Comparison of ENCODE assay signal across 25 cellular contexts in genomic region chr7:122719010-122719578, GRCh38. TPM values are rescaled to one million over a fixed set of nuclear protein-coding genes. Genes with fewer than 3 reads are reported as not detected.
"Had no signal": no experiment of that assay in that cellular context is flagged by ENCODE, and none has a peak within 500 bp of the region (broad histone marks: within the 10 kb centered on the region; RNA-seq: fewer than 3 reads in every experiment).

No MANE protein-coding gene starts in this region.

- FAIRE-seq: kidney had no signal

- H3K4me1 ChIP-seq: esophagus squamous epithelium, parathyroid adenoma, prostate gland, spleen, tibial artery, upper lobe of left lung had no signal

- H3K36me3 ChIP-seq: esophagus squamous epithelium, prostate gland, spleen, tibial artery, upper lobe of left lung, uterus had no signal

- H3K4me3 Mint-ChIP-seq: naive B cell; nephron; stimulated activated memory B cell treated with anti-CD40 and anti-IgM and Interleukin-4, amounts not matched to agents 10 μg/mL and 1 μg/mL and 100 μg/mL, for 72 hours; stimulated activated naive CD8-positive, alpha-beta T cell treated with anti-CD3 and anti-CD28 coated beads, Interleukin-15, Interleukin-2, amounts not matched to agents 100 ng/mL and 50 ng/mL, for 24 hours had no signal

- H3K27ac ChIP-seq: esophagus squamous epithelium, parathyroid adenoma, prostate gland, spleen, tibial artery, upper lobe of left lung, uterus had no signal

- DNase-seq: effector memory CD4-positive, alpha-beta T cell; esophagus squamous epithelium; foreskin fibroblast; kidney; left cardiac atrium; left ventricle myocardium superior; mesenchymal stem cell; midbrain; naive B cell; retina; spleen; stimulated activated CD4-positive, alpha-beta T cell treated with anti-CD3 and anti-CD28 coated beads, Interleukin-15, amount 100 ng/mL, for 24 hours; stimulated activated CD4-positive, alpha-beta T cell treated with anti-CD3 and anti-CD28 coated beads, Interleukin-1b, Interleukin-23, amount 100 ng/mL, for 48 hours; stimulated activated CD4-positive, alpha-beta T cell treated with anti-CD3 and anti-CD28 coated beads, Interleukin-4, amount 100 ng/mL, for 24 hours; tibial artery; upper lobe of left lung; uterus had no signal

- H3K36me3 Mint-ChIP-seq: naive B cell; stimulated activated memory B cell treated with anti-CD40 and anti-IgM and Interleukin-4, amounts not matched to agents 10 μg/mL and 1 μg/mL and 100 μg/mL, for 72 hours had no signal

- H3K27ac Mint-ChIP-seq: naive B cell; nephron; stimulated activated memory B cell treated with anti-CD40 and anti-IgM and Interleukin-4, amounts not matched to agents 10 μg/mL and 1 μg/mL and 100 μg/mL, for 72 hours; stimulated activated naive CD8-positive, alpha-beta T cell treated with anti-CD3 and anti-CD28 coated beads, Interleukin-15, Interleukin-2, amounts not matched to agents 100 ng/mL and 50 ng/mL, for 24 hours had no signal

- H3K4me3 ChIP-seq: esophagus squamous epithelium, lung, prostate gland, spleen, tibial artery, upper lobe of left lung, uterus had no signal

- H3K27me3 Mint-ChIP-seq: naive B cell; stimulated activated memory B cell treated with anti-CD40 and anti-IgM and Interleukin-4, amounts not matched to agents 10 μg/mL and 1 μg/mL and 100 μg/mL, for 72 hours; stimulated activated naive CD8-positive, alpha-beta T cell treated with anti-CD3 and anti-CD28 coated beads, Interleukin-15, Interleukin-2, amounts not matched to agents 100 ng/mL and 50 ng/mL, for 24 hours had no signal

- H3K4me1 Mint-ChIP-seq: naive B cell; nephron; stimulated activated memory B cell treated with anti-CD40 and anti-IgM and Interleukin-4, amounts not matched to agents 10 μg/mL and 1 μg/mL and 100 μg/mL, for 72 hours had no signal

- H3K9ac ChIP-seq: parathyroid adenoma had no signal

- H3K27me3 ChIP-seq: esophagus squamous epithelium, spleen, tibial artery, upper lobe of left lung, uterus had no signal

- ATAC-seq: left cardiac atrium; left ventricle myocardium superior; sciatic nerve; stimulated activated memory B cell treated with anti-CD40 and anti-IgM and Interleukin-4, amounts not matched to agents 10 μg/mL and 1 μg/mL and 100 μg/mL, for 72 hours had no signal

- H3K9me3 ChIP-seq: esophagus squamous epithelium, prostate gland, tibial artery, upper lobe of left lung, uterus had no signal

- H3K79me2 ChIP-seq: parathyroid adenoma had no signal

- H2AFZ ChIP-seq: parathyroid adenoma had no signal

RNA-seq across cellular contexts. Expression of gene RNF133, which starts 20.2 kb away (rescaled TPM):
- total RNA-seq: epithelial cell of proximal tubule had no signal
- polyA plus RNA-seq: spleen had no signal
